Comparison of ENCODE assay signal across 1 cellular context in genomic region chr11:118911113-118911879, GRCh38.
TF ChIP-seq lines count a peak whose summit lies in the region.

No MANE protein-coding gene starts in this region.

TF ChIP-seq in K562, 482 proteins besides CTCF, POLR2A, EP300 and RAD21 (continued from another document):
- 0 out of 6 replicates have a peak, but pooled peaks of 1 of the 3 experiments have one; percentile 19 for TF ChIP-seq ZBTB11 (CRISPR knock-in tag; IDR thresholded peaks at IDR 0.05)
- no peak for TF ChIP-seq ATF2 (CRISPR knock-in tag; IDR thresholded peaks at IDR 0.05)
- TF ChIP-seq CREB1 (IDR thresholded peaks at IDR 0.05) = no peak
- TF ChIP-seq CREB1 (CRISPR knock-in tag; IDR thresholded peaks at IDR 0.05) = 0 out of 2 replicates have a peak, but pooled peaks have one; percentile 9
- no peak for TF ChIP-seq STAT5B (CRISPR knock-in tag; IDR thresholded peaks at IDR 0.05)
- peak; percentile 92 for TF ChIP-seq ADNP (tag; IDR thresholded peaks at IDR 0.05)
- peak; percentile 2; the same call in 1 of the 2 replicates for TF ChIP-seq PHF8 (IDR thresholded peaks at IDR 0.05; ENCODE audit: borderline replicate concordance, low read length)
- TF ChIP-seq SMARCE1 (IDR thresholded peaks at IDR 0.05) = 0 out of 2 replicates have a peak, but pooled peaks have one; percentile 3
- no peak for TF ChIP-seq SIN3A (IDR thresholded peaks at IDR 0.05; ENCODE audit: borderline replicate concordance in 2 of 2, control insufficient read depth in 1 of 2, low read depth in 2 of 2, low read length in 2 of 2)
- TF ChIP-seq ETS2 (tag; IDR thresholded peaks at IDR 0.05; ENCODE audit: borderline replicate concordance, poor library complexity, severe bottlenecking) = no peak
- TF ChIP-seq ZNF639 (CRISPR knock-in tag; conservative IDR thresholded peaks at IDR 0.05 in 1 of 2, IDR thresholded peaks at IDR 0.05 in 1 of 2) = 0 out of 4 replicates have a peak, but pooled peaks of 1 of the 2 experiments have one; percentile 23
- TF ChIP-seq MYNN (IDR thresholded peaks at IDR 0.05) = no peak
- TF ChIP-seq MYNN (CRISPR knock-in tag; IDR thresholded peaks at IDR 0.05) = no peak
- peak; percentile 8 for TF ChIP-seq KDM5B (IDR thresholded peaks at IDR 0.05; ENCODE audit: insufficient replicate concordance, low read depth, low read length)
- TF ChIP-seq TAF9B (IDR thresholded peaks at IDR 0.05; ENCODE audit: partially characterized antibody) = no peak
- TF ChIP-seq LARP7 (IDR thresholded peaks at IDR 0.05) = 0 out of 2 replicates have a peak, but pooled peaks have one; percentile 13
- TF ChIP-seq MTA2 (IDR thresholded peaks at IDR 0.05; ENCODE audit: low read depth) = no peak
- TF ChIP-seq USF1 (CRISPR knock-in tag; IDR thresholded peaks at IDR 0.05) = peak; percentile 24; the same call in 1 of the 2 replicates
- TF ChIP-seq ZNF696 (CRISPR knock-in tag; conservative IDR thresholded peaks at IDR 0.05) = no peak
- TF ChIP-seq DPF2 (IDR thresholded peaks at IDR 0.05) = no peak
- TF ChIP-seq MAX (CRISPR knock-in tag; IDR thresholded peaks at IDR 0.05) = 0 out of 2 replicates have a peak, but pooled peaks have one; percentile 2
- TF ChIP-seq SMARCA4 (IDR thresholded peaks at IDR 0.05) = no peak
- TF ChIP-seq ZC3H4 (CRISPR knock-in tag; IDR thresholded peaks at IDR 0.05; ENCODE audit: borderline replicate concordance) = no peak
- TF ChIP-seq TBP (optimal IDR thresholded peaks at IDR 0.05; ENCODE audit: low read depth, low read length) = no peak
- no peak for TF ChIP-seq CTBP1 (IDR thresholded peaks at IDR 0.05; ENCODE audit: borderline replicate concordance)
- no peak for TF ChIP-seq ARHGAP35 (IDR thresholded peaks at IDR 0.05; ENCODE audit: partially characterized antibody)
- no peak for TF ChIP-seq L3MBTL2 (IDR thresholded peaks at IDR 0.05)
- no peak for TF ChIP-seq NFIC (IDR thresholded peaks at IDR 0.05)
- TF ChIP-seq SIN3B (IDR thresholded peaks at IDR 0.05; ENCODE audit: low read depth) = no peak
- TF ChIP-seq SNRNP70 (optimal IDR thresholded peaks at IDR 0.05; ENCODE audit: low read depth, low read length) = no peak
- TF ChIP-seq FOXA3 (CRISPR knock-in tag; conservative IDR thresholded peaks at IDR 0.05 in 1 of 2, IDR thresholded peaks at IDR 0.05 in 1 of 2) = no peak
- TF ChIP-seq ZNF79 (CRISPR knock-in tag; IDR thresholded peaks at IDR 0.05; ENCODE audit: low read depth) = no peak
- no peak for TF ChIP-seq LCOR (CRISPR knock-in tag; IDR thresholded peaks at IDR 0.05)
- no peak for TF ChIP-seq ZFP30 (CRISPR knock-in tag; IDR thresholded peaks at IDR 0.05; ENCODE audit: borderline replicate concordance)
TF ChIP-seq in K562: peak in this region for 14.
